16 cellular contexts compared by ENCODE assay signal in the genomic region with DNA sequence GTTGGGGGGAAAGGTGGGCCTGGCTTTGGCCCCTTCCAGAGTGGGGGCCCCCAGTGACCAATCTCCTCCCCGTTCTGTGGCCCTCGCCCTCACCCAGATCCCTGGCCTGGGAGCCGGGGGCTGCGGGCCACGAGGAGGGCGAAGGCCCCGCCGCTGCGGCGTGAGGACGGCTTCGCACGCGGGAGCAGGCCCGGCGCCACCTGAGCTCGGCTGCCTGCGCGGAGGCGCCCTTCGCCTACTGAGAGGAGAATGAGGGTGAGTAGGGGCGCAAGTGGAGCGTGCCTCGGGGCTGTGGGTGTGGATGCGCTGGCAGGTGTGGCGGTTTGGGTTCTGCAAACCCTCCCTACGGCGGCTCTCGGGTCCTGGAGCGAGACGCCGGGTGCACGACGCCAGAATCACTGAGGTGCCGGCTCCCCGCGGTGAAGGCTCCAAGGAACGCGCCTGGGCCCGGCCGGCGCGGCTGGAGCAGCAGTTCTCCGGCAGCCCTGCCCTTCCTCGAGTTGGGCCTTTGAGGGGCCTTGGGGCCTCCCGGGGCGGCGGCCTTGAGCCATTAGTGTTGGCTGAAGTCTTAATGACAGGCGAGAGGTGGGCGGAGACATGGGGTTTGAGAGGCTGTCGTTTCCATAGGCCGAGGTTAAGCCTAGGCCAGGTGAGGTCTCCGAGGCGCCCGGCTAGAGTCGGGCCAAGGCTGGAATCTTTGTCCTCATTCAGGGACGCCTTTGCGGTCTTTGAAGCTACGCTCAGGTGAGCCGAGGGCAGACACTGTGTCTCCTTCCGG.
"Had no signal": no experiment of that assay in that cellular context is flagged by ENCODE, and none has a peak within 500 bp of the region (broad histone marks: within the 10 kb centered on the region; RNA-seq: fewer than 3 reads in every experiment).

No MANE protein-coding gene starts in this region.

- H3K79me2 ChIP-seq: hepatocyte had no signal

- H3K4me2 ChIP-seq: hepatocyte had no signal

- H3K27ac Mint-ChIP-seq: naive thymus-derived CD8-positive, alpha-beta T cell; stimulated activated naive B cell treated with anti-CD40 and anti-IgM and Interleukin-4, amounts not matched to agents 10 μg/mL and 1 μg/mL and 100 μg/mL, for 72 hours; stimulated activated naive CD8-positive, alpha-beta T cell treated with anti-CD3 and anti-CD28 coated beads, Interleukin-15, amount 100 ng/mL, for 72 hours had no signal

- H3K4me3 ChIP-seq: coronary artery, hepatocyte, right atrium auricular region, sigmoid colon, skin epidermis, thoracic aorta, transverse colon had no signal

- H3K27ac ChIP-seq: coronary artery, hepatocyte, right atrium auricular region, sigmoid colon, skin epidermis, thoracic aorta, transverse colon had no signal

- H3K9me3 Mint-ChIP-seq: naive thymus-derived CD8-positive, alpha-beta T cell; stimulated activated naive B cell treated with anti-CD40 and anti-IgM and Interleukin-4, amounts not matched to agents 10 μg/mL and 1 μg/mL and 100 μg/mL, for 72 hours; stimulated activated naive CD8-positive, alpha-beta T cell treated with anti-CD3 and anti-CD28 coated beads, Interleukin-15, amount 100 ng/mL, for 72 hours had no signal

- ATAC-seq: naive thymus-derived CD8-positive, alpha-beta T cell; stimulated activated naive CD8-positive, alpha-beta T cell treated with anti-CD3 and anti-CD28 coated beads, Interleukin-15, amount 100 ng/mL, for 72 hours had no signal

- H2AFZ ChIP-seq: hepatocyte had no signal

- DNase-seq: effector CD4-positive, alpha-beta T cell; foreskin melanocyte; kidney glomerular epithelial cell; mammary epithelial cell; naive thymus-derived CD8-positive, alpha-beta T cell; sigmoid colon; stimulated activated CD4-positive, alpha-beta T cell treated with anti-CD3 and anti-CD28 coated beads, Interleukin-2, amount 100 ng/mL, for 24 hours; stimulated activated CD4-positive, alpha-beta T cell treated with anti-CD3 and anti-CD28 coated beads, Interleukin-4, amount 100 ng/mL, for 4 hours; stimulated activated naive B cell treated with anti-CD40 and anti-IgM and Interleukin-4, amounts not matched to agents 10 μg/mL and 1 μg/mL and 100 μg/mL, for 72 hours; stimulated activated naive CD8-positive, alpha-beta T cell treated with anti-CD3 and anti-CD28 coated beads, Interleukin-15, amount 100 ng/mL, for 72 hours; transverse colon had no signal

- H3K4me3 Mint-ChIP-seq: naive thymus-derived CD8-positive, alpha-beta T cell; stimulated activated naive B cell treated with anti-CD40 and anti-IgM and Interleukin-4, amounts not matched to agents 10 μg/mL and 1 μg/mL and 100 μg/mL, for 72 hours; stimulated activated naive CD8-positive, alpha-beta T cell treated with anti-CD3 and anti-CD28 coated beads, Interleukin-15, amount 100 ng/mL, for 72 hours had no signal

- H3K4me1 ChIP-seq: right atrium auricular region, transverse colon had no signal

- H3K36me3 Mint-ChIP-seq: naive thymus-derived CD8-positive, alpha-beta T cell had no signal

- H3K27me3 ChIP-seq: hepatocyte, right atrium auricular region had no signal

- H3K36me3 ChIP-seq: right atrium auricular region, sigmoid colon, thoracic aorta, transverse colon had no signal

- H3K9me3 ChIP-seq: right atrium auricular region, sigmoid colon, thoracic aorta, transverse colon had no signal
